In the genomic region with DNA sequence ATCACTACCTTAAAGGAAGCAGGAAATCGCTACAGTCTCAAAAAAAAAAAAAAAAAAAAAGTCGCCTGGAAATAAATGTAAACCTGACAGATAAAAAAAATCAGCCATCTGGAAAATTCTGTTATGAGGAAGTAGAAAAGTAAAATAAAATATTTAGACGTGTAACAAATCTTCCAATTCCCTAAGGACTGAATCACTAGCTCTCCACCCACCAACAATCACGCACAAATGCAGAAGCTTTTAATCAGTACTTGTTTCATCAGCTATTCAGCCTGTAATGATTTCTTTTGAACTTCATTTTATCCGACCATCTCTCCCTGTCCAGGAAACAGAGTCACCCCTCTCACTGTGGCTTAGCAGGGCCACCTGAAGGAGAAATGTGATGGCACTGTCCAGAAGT, we compare ENCODE assay signal across 15 cellular contexts. TPM values are rescaled to one million over a fixed set of nuclear protein-coding genes. Genes with fewer than 3 reads are reported as not detected.
DNase-seq lines count a peak whose midpoint lies in the region; ATAC-seq and TF ChIP-seq lines count a peak whose summit lies in the region.
"Had no signal": no experiment of that assay in that cellular context is flagged by ENCODE, and none has a peak within 500 bp of the region (broad histone marks: within the 10 kb centered on the region; RNA-seq: fewer than 3 reads in every experiment).

No MANE protein-coding gene starts in this region.

- no TSS peak for BruUV-seq in OCI-LY7 (replicated peaks; lab: Mats Ljungman, UMichigan)

- no peaks in the 10 kb centered on the region for H3K36me3 ChIP-seq in CD4-positive, CD25-positive, alpha-beta regulatory T cell (ENCODE audit: control insufficient read depth, insufficient read depth, low read length)
- no peaks in the 10 kb centered on the region; the same call in 1 of the 2 replicates for H3K36me3 ChIP-seq in OCI-LY7 (ENCODE audit: insufficient read depth, low read length)
- no peaks in the 10 kb centered on the region for H3K36me3 ChIP-seq in fibroblast of lung (ENCODE audit: control insufficient read depth, insufficient read depth, low read length)
- no peaks in the 10 kb centered on the region for H3K36me3 ChIP-seq in WERI-Rb-1

- H3K4me1 Mint-ChIP-seq in CD4-positive, CD25-positive, alpha-beta regulatory T cell = peaks cover 8 to 22% (median 16%) of the 10 kb centered on the region in 4 donors
- H3K4me1 Mint-ChIP-seq in stimulated activated memory B cell treated with anti-CD40 and anti-IgM and Interleukin-4, amounts not matched to agents 10 μg/mL and 1 μg/mL and 100 μg/mL, for 72 hours = peaks cover 80% of the 10 kb centered on the region

- no peaks in the 10 kb centered on the region for H3K9me3 Mint-ChIP-seq in CD4-positive, CD25-positive, alpha-beta regulatory T cell
- no peaks in the 10 kb centered on the region for H3K9me3 Mint-ChIP-seq in stimulated activated memory B cell treated with anti-CD40 and anti-IgM and Interleukin-4, amounts not matched to agents 10 μg/mL and 1 μg/mL and 100 μg/mL, for 72 hours
- H3K9me3 Mint-ChIP-seq: activated naive CD4-positive, alpha-beta T cell treated with anti-CD3 and anti-CD28 coated beads, Interleukin-2, amount 50 U/mL, for 24 hours had no signal

- no peaks in the 10 kb centered on the region for H3K27me3 ChIP-seq in CD4-positive, CD25-positive, alpha-beta regulatory T cell (ENCODE audit: control insufficient read depth, insufficient read depth, low read length)
- H3K27me3 ChIP-seq in fibroblast of lung (ENCODE audit: control insufficient read depth, insufficient read depth, low read length) = no peaks in the 10 kb centered on the region
- no peaks in the 10 kb centered on the region for H3K27me3 ChIP-seq in WERI-Rb-1 (ENCODE audit: insufficient read depth, low read depth, severe bottlenecking)

- no peaks in the 10 kb centered on the region for H3K9me3 ChIP-seq in CD4-positive, CD25-positive, alpha-beta regulatory T cell (ENCODE audit: control insufficient read depth in 2 of 2, low read length in 2 of 2)
- H3K9me3 ChIP-seq in OCI-LY7 (ENCODE audit: low read length) (no peaks in the 10 kb centered on the region), fibroblast of lung (ENCODE audit: control insufficient read depth, insufficient read depth, low read depth, low read length) (no peaks in the 10 kb centered on the region), WERI-Rb-1 (ENCODE audit: severe bottlenecking) (no peaks in the 10 kb centered on the region)

- no peak; the same call in 1 of the 2 replicates for TF ChIP-seq CTCF in OCI-LY7 (conservative IDR thresholded peaks at IDR 0.05; ENCODE audit: low read length)
- TF ChIP-seq CTCF in fibroblast of lung (conservative IDR thresholded peaks at IDR 0.05 in 1 of 2, IDR thresholded peaks at IDR 0.05 in 1 of 2; ENCODE audit: low read depth in 1 of 2, low read length in 2 of 2) = no peak
- TF ChIP-seq CTCF in WERI-Rb-1 (IDR thresholded peaks at IDR 0.05; ENCODE audit: low read depth, low read length) = no peak

- H3K27ac Mint-ChIP-seq in CD4-positive, CD25-positive, alpha-beta regulatory T cell = peak overlapping the region; percentile 3 to 44 (median 43)
- H3K27ac Mint-ChIP-seq in stimulated activated memory B cell treated with anti-CD40 and anti-IgM and Interleukin-4, amounts not matched to agents 10 μg/mL and 1 μg/mL and 100 μg/mL, for 72 hours = peak overlapping the region; percentile 82

- POLR2A ChIA-PET in OCI-LY7 (lab: Charles Lee) = interaction anchor here (0.6 to 1.2 kb wide), 14 partner anchors 8 to 1538 kb away, joined by 3 to 6 read pairs (median 3); no protein-coding TSS in a partner anchor

- H3K9ac ChIP-seq in fibroblast of lung (ENCODE audit: insufficient read depth, low read length) = no peak overlapping the region

- H3K9me2 ChIP-seq in OCI-LY7 (ENCODE audit: insufficient read depth, low read length) = no peaks in the 10 kb centered on the region

- no peak overlapping the region for H3K27ac ChIP-seq in CD4-positive, CD25-positive, alpha-beta regulatory T cell (ENCODE audit: insufficient read depth, low read length, poor library complexity, severe bottlenecking)
- H3K27ac ChIP-seq in OCI-LY7 (ENCODE audit: low read depth, low read length, poor library complexity, severe bottlenecking) (peak overlapping the region; percentile 38), fibroblast of lung (ENCODE audit: insufficient read depth, low read length) (peak overlapping the region; percentile 70), WERI-Rb-1 (no peak overlapping the region)

- no peak overlapping the region for H3K4me3 ChIP-seq in CD4-positive, CD25-positive, alpha-beta regulatory T cell (ENCODE audit: low read depth, low read length)
- peak overlapping the region; percentile 34 for H3K4me3 ChIP-seq in OCI-LY7 (ENCODE audit: low read depth, low read length, poor library complexity, severe bottlenecking)
- no peak overlapping the region for H3K4me3 ChIP-seq in fibroblast of lung (replicated peaks in 1 of 4; ENCODE audit: control extremely low read depth in 1 of 4, insufficient read depth in 1 of 4, low read depth in 3 of 4, low read length in 4 of 4)
- H3K4me3 ChIP-seq in WERI-Rb-1 (ENCODE audit: low read depth, low read length) = no peak overlapping the region

- no peak for DNase-seq in CD4-positive, CD25-positive, alpha-beta regulatory T cell
- DNase-seq in OCI-LY7 (ENCODE audit: low spot score) = peak; percentile 32
- DNase-seq in fibroblast of lung (ENCODE audit: low read depth in 2 of 2) = peak; percentile 65 to 80
- DNase-seq in WERI-Rb-1 = no peak
- no peak for DNase-seq in stimulated activated CD4-positive, alpha-beta T cell treated with anti-CD3 and anti-CD28 coated beads, Interleukin-1b, Interleukin-23, amount 100 ng/mL, for 48 hours
- no peak for DNase-seq in left lobe of liver (ENCODE audit: low spot score)
- DNase-seq: activated CD4-positive, CD25-positive, alpha-beta regulatory T cell treated with anti-CD3 and anti-CD28 coated beads, Interleukin-2, amount 50 U/mL, for 72 hours; effector CD8-positive, alpha-beta T cell; glutamatergic neuron; NCI-H2107; NCI-H748 treated with DMSO at 0.1 percent for 48 hours; RPMI8226 had no signal

- H3K27me3 Mint-ChIP-seq in CD4-positive, CD25-positive, alpha-beta regulatory T cell = no peaks in the 10 kb centered on the region
- no peaks in the 10 kb centered on the region for H3K27me3 Mint-ChIP-seq in stimulated activated memory B cell treated with anti-CD40 and anti-IgM and Interleukin-4, amounts not matched to agents 10 μg/mL and 1 μg/mL and 100 μg/mL, for 72 hours
- H3K27me3 Mint-ChIP-seq: activated naive CD4-positive, alpha-beta T cell treated with anti-CD3 and anti-CD28 coated beads, Interleukin-2, amount 50 U/mL, for 24 hours had no signal

- H3K36me3 Mint-ChIP-seq in CD4-positive, CD25-positive, alpha-beta regulatory T cell = peaks cover 6% of the 10 kb centered on the region
- peaks cover 57% of the 10 kb centered on the region for H3K36me3 Mint-ChIP-seq in stimulated activated memory B cell treated with anti-CD40 and anti-IgM and Interleukin-4, amounts not matched to agents 10 μg/mL and 1 μg/mL and 100 μg/mL, for 72 hours

- H3K4me2 ChIP-seq in OCI-LY7 (ENCODE audit: low read length) (peak overlapping the region; percentile 65), fibroblast of lung (ENCODE audit: extremely low read depth, insufficient read depth, low read length) (no peak overlapping the region)

- intact Hi-C loops in OCI-LY7 (cut with micrococcal nuclease; ENCODE audit: unreplicated experiment) = no loop called here

- ATAC-seq in CD4-positive, CD25-positive, alpha-beta regulatory T cell (ENCODE audit: low read depth in 2 of 2) = no peak
- ATAC-seq in stimulated activated memory B cell treated with anti-CD40 and anti-IgM and Interleukin-4, amounts not matched to agents 10 μg/mL and 1 μg/mL and 100 μg/mL, for 72 hours = peak; percentile 21
- ATAC-seq in HG03521 (IDR thresholded peaks at IDR 0.05; ENCODE audit: unreplicated experiment) = no peak
- no peak for ATAC-seq in left lobe of liver

- H2AFZ ChIP-seq in OCI-LY7 (ENCODE audit: low read length) = peak overlapping the region; percentile 24; the same call in 1 of the 2 replicates
- H2AFZ ChIP-seq in fibroblast of lung (ENCODE audit: low read length) = no peak overlapping the region

- H4K20me1 ChIP-seq in OCI-LY7 (ENCODE audit: insufficient read depth, low read length) = no peaks in the 10 kb centered on the region
- no peaks in the 10 kb centered on the region for H4K20me1 ChIP-seq in fibroblast of lung (ENCODE audit: control insufficient read depth, extremely low read depth, insufficient read depth, low read length)

- peaks cover 11% of the 10 kb centered on the region; the same call in 1 of the 2 replicates for H3K79me2 ChIP-seq in OCI-LY7 (ENCODE audit: insufficient read depth, low read depth, low read length)
- no peaks in the 10 kb centered on the region for H3K79me2 ChIP-seq in fibroblast of lung (ENCODE audit: control insufficient read depth, insufficient read depth, low read length)

- H3K4me1 ChIP-seq in CD4-positive, CD25-positive, alpha-beta regulatory T cell (ENCODE audit: control insufficient read depth, insufficient read depth, low read length, poor library complexity, severe bottlenecking) = no peaks in the 10 kb centered on the region
- H3K4me1 ChIP-seq in OCI-LY7 (ENCODE audit: insufficient read depth, low read length, poor library complexity, severe bottlenecking) (peaks cover 25% of the 10 kb centered on the region), fibroblast of lung (ENCODE audit: control insufficient read depth, extremely low read depth, insufficient read depth, low read length) (peaks cover 11% of the 10 kb centered on the region)

- no peak overlapping the region for H3K4me3 Mint-ChIP-seq in CD4-positive, CD25-positive, alpha-beta regulatory T cell
- H3K4me3 Mint-ChIP-seq in stimulated activated memory B cell treated with anti-CD40 and anti-IgM and Interleukin-4, amounts not matched to agents 10 μg/mL and 1 μg/mL and 100 μg/mL, for 72 hours = peak overlapping the region; percentile 16
- H3K4me3 Mint-ChIP-seq: activated naive CD4-positive, alpha-beta T cell treated with anti-CD3 and anti-CD28 coated beads, Interleukin-2, amount 50 U/mL, for 24 hours had no signal

- CTCF ChIA-PET in OCI-LY7 (lab: Charles Lee; ENCODE audit: unreplicated experiment) = interaction anchor here (0.5 kb wide), 1 partner anchor 92 kb away, joined by 4 read pairs; no protein-coding TSS in a partner anchor

RNA-seq across cellular contexts. Expression of a gene that starts 59.0 kb away (rescaled TPM):
- total RNA-seq in CD4-positive, CD25-positive, alpha-beta regulatory T cell = 19.6 TPM
- 1 to 10 TPM; 3.7 to 5.2 (median 4.3) TPM for polyA plus RNA-seq in CD4-positive, CD25-positive, alpha-beta regulatory T cell
- total RNA-seq in OCI-LY7 (2014; rRNA removed; shearing (Covaris generic)) = 12.7 and 14.3 TPM in 2 replicates
- total RNA-seq in OCI-LY7 (2022) (24.2 and 25.7 TPM in 2 replicates), fibroblast of lung (11.0 and 17.5 TPM in 2 replicates), left lobe of liver (27.4 TPM)
- polyA plus RNA-seq in fibroblast of lung = 12.1 and 16.2 TPM in 2 replicates
- polyA plus RNA-seq in fibroblast of lung (2012) = 8.4 and 8.9 TPM in 2 replicates
- 21.9 and 42.7 TPM in 2 replicates for polyA minus RNA-seq in fibroblast of lung (ENCODE audit: low replicate concordance)

Comparison
In these comparisons a context has a peak if more than half of its experiments do, and no peak if none do; other contexts are left out.
1. DNase-seq: peak in OCI-LY7 (single experiment) and fibroblast of lung (2 of 2); none in CD4-positive, CD25-positive, alpha-beta regulatory T cell (0 of 3), WERI-Rb-1 (single experiment), stimulated activated CD4-positive, alpha-beta T cell treated with anti-CD3 and anti-CD28 coated beads, Interleukin-1b, Interleukin-23, amount 100 ng/mL, for 48 hours (single experiment) and left lobe of liver (single experiment).
2. H3K27ac ChIP-seq: peak in OCI-LY7 (single experiment) and fibroblast of lung (single experiment); none in CD4-positive, CD25-positive, alpha-beta regulatory T cell (single experiment) and WERI-Rb-1 (single experiment).